In the genomic region with DNA sequence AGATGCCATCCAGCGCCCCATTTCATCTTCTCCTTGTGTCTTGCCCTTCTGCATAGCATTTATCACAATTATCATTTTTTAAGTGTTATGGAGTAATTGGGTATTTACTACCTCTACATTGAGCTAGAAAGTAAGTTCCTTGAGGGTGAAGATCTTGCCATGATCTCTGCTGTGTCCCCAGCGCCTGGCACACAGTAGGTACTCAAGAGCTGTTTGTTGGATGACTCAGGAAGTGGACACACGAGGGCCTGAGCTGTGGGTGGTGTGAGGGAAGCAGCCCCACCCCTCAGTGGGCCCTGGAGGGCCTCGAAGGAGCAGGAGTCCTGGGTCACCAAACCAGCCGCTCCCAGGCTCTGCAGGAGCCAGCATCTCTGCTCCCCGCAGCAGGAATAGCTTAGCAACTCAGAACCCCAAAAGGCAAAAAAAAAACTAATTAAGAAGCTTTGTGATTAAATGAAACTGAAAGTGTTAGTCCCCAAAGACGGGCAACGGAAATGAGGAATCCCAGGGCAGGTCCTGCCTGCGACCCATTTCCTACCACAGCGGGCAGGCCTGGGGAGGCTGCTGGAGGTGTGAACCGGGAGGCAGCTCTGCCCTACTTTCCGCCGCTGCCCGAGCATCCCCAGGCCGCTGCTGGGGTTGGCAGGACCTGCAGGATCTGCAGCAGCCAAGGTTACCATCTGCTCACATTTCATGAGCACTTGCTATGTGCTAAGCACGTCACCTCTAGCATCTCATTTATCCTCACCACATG, we compare ENCODE assay signal across 17 cellular contexts.
A peak's percentile ranks its signal among the peaks of the same experiment; 100 is the strongest.
DNase-seq lines count a peak whose midpoint lies in the region; ATAC-seq lines count a peak whose summit lies in the region.
"Had no signal": no experiment of that assay in that cellular context is flagged by ENCODE, and none has a peak within 500 bp of the region (broad histone marks: within the 10 kb centered on the region; RNA-seq: fewer than 3 reads in every experiment).

No MANE protein-coding gene starts in this region.

- H3K4me1 Mint-ChIP-seq in activated T-cell treated with anti-CD3 and anti-CD28 coated beads, Interleukin-2, amount 50 U/mL, for 72 hours (ENCODE audit: low read depth), result peaks cover 17% of the 10 kb centered on the region
- peaks cover 12% of the 10 kb centered on the region for H3K4me1 Mint-ChIP-seq in stimulated activated memory B cell treated with anti-CD40 and anti-IgM and Interleukin-4, amounts not matched to agents 10 μg/mL and 1 μg/mL and 100 μg/mL, for 72 hours

- no peaks in the 10 kb centered on the region for H3K9me3 Mint-ChIP-seq in activated T-cell treated with anti-CD3 and anti-CD28 coated beads, Interleukin-2, amount 50 U/mL, for 72 hours
- no peaks in the 10 kb centered on the region for H3K9me3 Mint-ChIP-seq in activated naive CD4-positive, alpha-beta T cell treated with anti-CD3 and anti-CD28 coated beads, Interleukin-2, amount 50 U/mL, for 72 hours
- H3K9me3 Mint-ChIP-seq in stimulated activated memory B cell treated with anti-CD40 and anti-IgM and Interleukin-4, amounts not matched to agents 10 μg/mL and 1 μg/mL and 100 μg/mL, for 72 hours, result no peaks in the 10 kb centered on the region

- H3K27me3 Mint-ChIP-seq in activated T-cell treated with anti-CD3 and anti-CD28 coated beads, Interleukin-2, amount 50 U/mL, for 72 hours (ENCODE audit: low read depth), result peaks cover 8% of the 10 kb centered on the region
- H3K27me3 Mint-ChIP-seq in stimulated activated memory B cell treated with anti-CD40 and anti-IgM and Interleukin-4, amounts not matched to agents 10 μg/mL and 1 μg/mL and 100 μg/mL, for 72 hours, result peaks cover 30% of the 10 kb centered on the region

- no peak for ATAC-seq in activated T-cell treated with anti-CD3 and anti-CD28 coated beads, Interleukin-2, amount 50 U/mL, for 72 hours (replicated peaks in 1 of 2)
- peak; percentile 44 to 55 for ATAC-seq in activated naive CD4-positive, alpha-beta T cell treated with anti-CD3 and anti-CD28 coated beads, Interleukin-2, amount 50 U/mL, for 72 hours
- ATAC-seq in stimulated activated memory B cell treated with anti-CD40 and anti-IgM and Interleukin-4, amounts not matched to agents 10 μg/mL and 1 μg/mL and 100 μg/mL, for 72 hours, result no peak
- ATAC-seq in GM19397 (IDR thresholded peaks at IDR 0.05; ENCODE audit: unreplicated experiment), result no peak
- ATAC-seq: left colon, upper lobe of right lung had no signal

- peak overlapping the region; percentile 20 for H3K27ac Mint-ChIP-seq in activated T-cell treated with anti-CD3 and anti-CD28 coated beads, Interleukin-2, amount 50 U/mL, for 72 hours
- H3K27ac Mint-ChIP-seq in activated naive CD4-positive, alpha-beta T cell treated with anti-CD3 and anti-CD28 coated beads, Interleukin-2, amount 50 U/mL, for 72 hours, result peak overlapping the region; percentile 4 to 39
- peak overlapping the region; percentile 28 for H3K27ac Mint-ChIP-seq in stimulated activated memory B cell treated with anti-CD40 and anti-IgM and Interleukin-4, amounts not matched to agents 10 μg/mL and 1 μg/mL and 100 μg/mL, for 72 hours

- no peaks in the 10 kb centered on the region for H3K36me3 Mint-ChIP-seq in activated T-cell treated with anti-CD3 and anti-CD28 coated beads, Interleukin-2, amount 50 U/mL, for 72 hours (ENCODE audit: insufficient read depth in 2 of 2)
- no peaks in the 10 kb centered on the region for H3K36me3 Mint-ChIP-seq in activated naive CD4-positive, alpha-beta T cell treated with anti-CD3 and anti-CD28 coated beads, Interleukin-2, amount 50 U/mL, for 72 hours
- no peaks in the 10 kb centered on the region for H3K36me3 Mint-ChIP-seq in stimulated activated memory B cell treated with anti-CD40 and anti-IgM and Interleukin-4, amounts not matched to agents 10 μg/mL and 1 μg/mL and 100 μg/mL, for 72 hours

- DNase-seq in activated T-cell treated with anti-CD3 and anti-CD28 coated beads, Interleukin-2, amount 50 U/mL, for 72 hours, result peak in 1 of 2 donors; percentile 5
- DNase-seq in activated T-cell treated with anti-CD3 and anti-CD28 coated beads for 4 hours (no peak), GM19240 (ENCODE audit: insufficient read length, low spot score) (peak; percentile 28), dermis blood vessel endothelial cell (no peak), hepatic stellate cell (ENCODE audit: low spot score) (no peak)
- DNase-seq in activated naive CD4-positive, alpha-beta T cell treated with anti-CD3 and anti-CD28 coated beads, Interleukin-2, amount 50 U/mL, for 72 hours (ENCODE audit: low spot score in 2 of 2), result no peak
- DNase-seq: activated CD4-positive, alpha-beta T cell treated with anti-CD3 and anti-CD28 coated beads, Interleukin-2, amount 50 U/mL, for 1 hour; activated effector memory CD4-positive, alpha-beta T cell treated with Interleukin-2 at 50 U/mL for 16 hours; effector CD4-positive, alpha-beta T cell; GF-D8; left colon; NCI-H1092; NCI-H2171; SHP77; upper lobe of right lung had no signal

- H3K4me3 Mint-ChIP-seq in activated T-cell treated with anti-CD3 and anti-CD28 coated beads, Interleukin-2, amount 50 U/mL, for 72 hours, result peak overlapping the region; percentile 48 to 51
- peak overlapping the region; percentile 52 for H3K4me3 Mint-ChIP-seq in stimulated activated memory B cell treated with anti-CD40 and anti-IgM and Interleukin-4, amounts not matched to agents 10 μg/mL and 1 μg/mL and 100 μg/mL, for 72 hours

Comparison
In these comparisons a context has a peak if more than half of its experiments do, and no peak if none do; other contexts are left out.
1. ATAC-seq: peak in activated naive CD4-positive, alpha-beta T cell treated with anti-CD3 and anti-CD28 coated beads, Interleukin-2, amount 50 U/mL, for 72 hours (2 of 2); none in activated T-cell treated with anti-CD3 and anti-CD28 coated beads, Interleukin-2, amount 50 U/mL, for 72 hours (0 of 2), stimulated activated memory B cell treated with anti-CD40 and anti-IgM and Interleukin-4, amounts not matched to agents 10 μg/mL and 1 μg/mL and 100 μg/mL, for 72 hours (single experiment) and GM19397 (single experiment).
2. Peak in every context shown above with its lines, with median percentiles within 50 percentile points of each other: H3K27ac Mint-ChIP-seq.